In the genomic region with DNA sequence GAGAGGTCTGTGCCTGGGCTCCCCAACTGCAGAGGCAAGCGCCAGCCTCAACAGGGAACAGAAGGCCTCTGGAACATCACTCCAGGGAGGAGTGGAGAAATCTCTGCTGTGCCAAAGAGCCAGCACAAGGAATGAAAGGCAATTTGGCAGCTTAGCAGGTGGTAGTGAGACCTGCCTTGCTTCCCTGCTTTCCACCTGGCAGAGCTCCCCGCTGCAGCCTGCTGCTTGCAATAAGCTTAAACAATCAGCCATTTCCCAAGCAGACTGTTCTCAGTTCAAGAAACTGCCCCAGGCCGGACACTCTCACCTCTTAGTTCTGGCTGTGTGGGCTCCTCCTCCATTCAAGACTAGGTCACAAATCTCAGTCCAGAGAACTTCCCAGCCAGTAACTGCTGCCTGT, we compare ENCODE assay signal across 20 cellular contexts.
A peak's percentile ranks its signal among the peaks of the same experiment; 100 is the strongest.
DNase-seq lines count a peak whose midpoint lies in the region; TF ChIP-seq lines count a peak whose summit lies in the region.
"Had no signal": no experiment of that assay in that cellular context is flagged by ENCODE, and none has a peak within 500 bp of the region (broad histone marks: within the 10 kb centered on the region; RNA-seq: fewer than 3 reads in every experiment).

No MANE protein-coding gene starts in this region.

- no peak overlapping the region for H3K14ac ChIP-seq in neuronal stem cell (ENCODE audit: low read length)

- no peaks in the 10 kb centered on the region for H3K36me3 ChIP-seq in endodermal cell (ENCODE audit: control insufficient read depth, insufficient read depth, low read length)
- no peaks in the 10 kb centered on the region for H3K36me3 ChIP-seq in neuronal stem cell (replicated peaks in 1 of 2; ENCODE audit: control insufficient read depth in 2 of 2, insufficient read depth in 2 of 2, low read length in 2 of 2)
- H3K36me3 ChIP-seq: BE2C, HAP-1 had no signal

- H3K79me1 ChIP-seq in neuronal stem cell (ENCODE audit: low read depth, low read length) = no peaks in the 10 kb centered on the region

- peak overlapping the region; percentile 17 for H3K18ac ChIP-seq in neuronal stem cell (ENCODE audit: low read length)

- H3K27ac Mint-ChIP-seq in endodermal cell = peak overlapping the region; percentile 80
- no peak overlapping the region for H3K27ac Mint-ChIP-seq in activated naive CD4-positive, alpha-beta T cell treated with anti-CD3 and anti-CD28 coated beads for 36 hours
- H3K27ac Mint-ChIP-seq: CD4-positive, alpha-beta T cell; T-cell had no signal

- H3K4me3 Mint-ChIP-seq in endodermal cell = no peak overlapping the region
- no peak overlapping the region for H3K4me3 Mint-ChIP-seq in activated naive CD4-positive, alpha-beta T cell treated with anti-CD3 and anti-CD28 coated beads for 36 hours
- H3K4me3 Mint-ChIP-seq: CD4-positive, alpha-beta T cell; T-cell had no signal

- H3K4me3 ChIP-seq in endodermal cell (ENCODE audit: low read length) (no peak overlapping the region), neuronal stem cell (ENCODE audit: low read length in 2 of 2) (no peak overlapping the region)
- H3K4me3 ChIP-seq: HAP-1 had no signal

- H3K27me3 Mint-ChIP-seq in endodermal cell (ENCODE audit: insufficient read depth) = no peaks in the 10 kb centered on the region
- no peaks in the 10 kb centered on the region for H3K27me3 Mint-ChIP-seq in activated naive CD4-positive, alpha-beta T cell treated with anti-CD3 and anti-CD28 coated beads for 36 hours (ENCODE audit: low read depth)
- H3K27me3 Mint-ChIP-seq: CD4-positive, alpha-beta T cell; T-cell had no signal

- WGBS in endodermal cell (ENCODE audit: insufficient coverage in 1 of 2, insufficient read length in 1 of 2), 2 experiments = 85% methylated on average over 3 of the region's 3 CpGs; no CpG with 5 or more reads in 1 of the 2 experiments
- no CpG with 5 or more reads among the region's 3 CpGs for WGBS in neuronal stem cell (ENCODE audit: extremely low coverage in 2 of 2, insufficient read length in 2 of 2, insufficient replicate concordance in 1 of 2), 2 donors

- H3K27me3 ChIP-seq in endodermal cell (ENCODE audit: control insufficient read depth, insufficient read depth, low read length, poor library complexity, severe bottlenecking) = no peaks in the 10 kb centered on the region
- H3K27me3 ChIP-seq in neuronal stem cell (ENCODE audit: control insufficient read depth in 3 of 3, insufficient read depth in 3 of 3, low read depth in 1 of 3, low read length in 3 of 3) = no peaks in the 10 kb centered on the region
- H3K27me3 ChIP-seq: BE2C had no signal

- CTCF ChIA-PET in activated naive CD4-positive, alpha-beta T cell treated with anti-CD3 and anti-CD28 coated beads for 36 hours (lab: Charles Lee) = no interaction called here

- H3K4me1 Mint-ChIP-seq in endodermal cell = peaks cover 7% of the 10 kb centered on the region
- no peaks in the 10 kb centered on the region for H3K4me1 Mint-ChIP-seq in activated naive CD4-positive, alpha-beta T cell treated with anti-CD3 and anti-CD28 coated beads for 36 hours (ENCODE audit: low read depth)
- H3K4me1 Mint-ChIP-seq: T-cell had no signal

- H3K27ac ChIP-seq in endodermal cell (ENCODE audit: low read depth, low read length) = no peak overlapping the region
- no peak overlapping the region for H3K27ac ChIP-seq in neuronal stem cell (replicated peaks; ENCODE audit: low read length)

- no peak overlapping the region for H2BK15ac ChIP-seq in neuronal stem cell (ENCODE audit: low read length)

- no peak overlapping the region for H2BK12ac ChIP-seq in neuronal stem cell (ENCODE audit: low read length)

- no peak overlapping the region for H2BK5ac ChIP-seq in neuronal stem cell (ENCODE audit: low read length)

- no peaks in the 10 kb centered on the region for H3K36me3 Mint-ChIP-seq in endodermal cell (ENCODE audit: low read depth)
- H3K36me3 Mint-ChIP-seq in activated naive CD4-positive, alpha-beta T cell treated with anti-CD3 and anti-CD28 coated beads for 36 hours (ENCODE audit: low read depth) = no peaks in the 10 kb centered on the region
- H3K36me3 Mint-ChIP-seq: T-cell had no signal

- DNase-seq in NCI-H748 (lab: John Stamatoyannopoulos, UW; ENCODE audit: unreplicated experiment) (peak; percentile 2), NCI-H748 treated with DMSO at 0.1 percent for 48 hours (lab: John Stamatoyannopoulos, UW) (no peak), NCI-H345 (lab: John Stamatoyannopoulos, UW) (peak; percentile 86), endodermal cell (peak; percentile 48), neuronal stem cell (ENCODE audit: low spot score) (no peak), DMS114 treated with DMSO at 0.1 percent for 48 hours (lab: John Stamatoyannopoulos, UW; ENCODE audit: unreplicated experiment) (no peak)
- DNase-seq in activated naive CD4-positive, alpha-beta T cell treated with anti-CD3 and anti-CD28 coated beads for 36 hours = no peak
- no peak for DNase-seq in effector CD8-positive, alpha-beta T cell (lab: John Stamatoyannopoulos, UW)
- DNase-seq: BE2C; CD4-positive, alpha-beta T cell; DMS53; EL; IMR-90; NCI-H1436 treated with DMSO at 0.1 percent for 48 hours; NCI-H2107; NCI-H226; NCI-H526; SIG-M5; T-cell had no signal

- no peak overlapping the region for H4K8ac ChIP-seq in neuronal stem cell (ENCODE audit: low read depth, low read length)

- intact Hi-C loops in activated naive CD4-positive, alpha-beta T cell treated with anti-CD3 and anti-CD28 coated beads for 36 hours (cut with micrococcal nuclease) = no loop called here

- no peak overlapping the region for H3K23ac ChIP-seq in neuronal stem cell (ENCODE audit: low read depth, low read length, poor library complexity)

- H2AFZ ChIP-seq in neuronal stem cell (ENCODE audit: low read length) = peak overlapping the region; percentile 48

- H3K4me1 ChIP-seq in endodermal cell (ENCODE audit: control insufficient read depth, insufficient read depth, low read length) (no peaks in the 10 kb centered on the region), neuronal stem cell (ENCODE audit: control insufficient read depth in 2 of 2, insufficient read depth in 1 of 2, low read depth in 1 of 2, low read length in 2 of 2) (no peaks in the 10 kb centered on the region)
- H3K4me1 ChIP-seq: BE2C, HAP-1 had no signal

- no peak overlapping the region for H2AK5ac ChIP-seq in neuronal stem cell (ENCODE audit: low read depth, low read length)

- H3K9ac ChIP-seq in endodermal cell (ENCODE audit: extremely low read depth, low read length, poor library complexity, severe bottlenecking) = no peak overlapping the region
- H3K9ac ChIP-seq in neuronal stem cell (ENCODE audit: low read depth, low read length, poor library complexity) = no peak overlapping the region

- H3K4me2 ChIP-seq in neuronal stem cell (ENCODE audit: insufficient read depth, low read length, poor library complexity, severe bottlenecking) = no peak overlapping the region

- H2BK120ac ChIP-seq in neuronal stem cell (ENCODE audit: low read depth, low read length) = no peak overlapping the region

- peaks cover 14% of the 10 kb centered on the region for H3K9me3 Mint-ChIP-seq in endodermal cell
- no peaks in the 10 kb centered on the region for H3K9me3 Mint-ChIP-seq in activated naive CD4-positive, alpha-beta T cell treated with anti-CD3 and anti-CD28 coated beads for 36 hours
- H3K9me3 Mint-ChIP-seq: CD4-positive, alpha-beta T cell; T-cell had no signal

- H3K4ac ChIP-seq in neuronal stem cell (ENCODE audit: low read length) = no peak overlapping the region

- no peak overlapping the region for H4K91ac ChIP-seq in neuronal stem cell (ENCODE audit: low read depth, low read length, poor library complexity)

- no peaks in the 10 kb centered on the region for H3K9me3 ChIP-seq in endodermal cell (ENCODE audit: control insufficient read depth, low read length)
- H3K9me3 ChIP-seq in neuronal stem cell (replicated peaks in 1 of 2; ENCODE audit: control insufficient read depth in 2 of 2, insufficient read depth in 1 of 2, low read depth in 1 of 2, low read length in 2 of 2) = no peaks in the 10 kb centered on the region
- H3K9me3 ChIP-seq: BE2C, HAP-1 had no signal

- no peak for TF ChIP-seq CTCF in endodermal cell (conservative IDR thresholded peaks at IDR 0.05)

Comparison
In these comparisons a context has a peak if more than half of its experiments do, and no peak if none do; other contexts are left out.
1. DNase-seq: peak in NCI-H748 (single experiment), NCI-H345 (single experiment) and endodermal cell (single experiment); none in NCI-H748 treated with DMSO at 0.1 percent for 48 hours (single experiment), neuronal stem cell (single experiment), activated naive CD4-positive, alpha-beta T cell treated with anti-CD3 and anti-CD28 coated beads for 36 hours (single experiment), effector CD8-positive, alpha-beta T cell (single experiment) and DMS114 treated with DMSO at 0.1 percent for 48 hours (single experiment).